ENCODE assay signal across 8 cellular contexts in the genomic region with DNA sequence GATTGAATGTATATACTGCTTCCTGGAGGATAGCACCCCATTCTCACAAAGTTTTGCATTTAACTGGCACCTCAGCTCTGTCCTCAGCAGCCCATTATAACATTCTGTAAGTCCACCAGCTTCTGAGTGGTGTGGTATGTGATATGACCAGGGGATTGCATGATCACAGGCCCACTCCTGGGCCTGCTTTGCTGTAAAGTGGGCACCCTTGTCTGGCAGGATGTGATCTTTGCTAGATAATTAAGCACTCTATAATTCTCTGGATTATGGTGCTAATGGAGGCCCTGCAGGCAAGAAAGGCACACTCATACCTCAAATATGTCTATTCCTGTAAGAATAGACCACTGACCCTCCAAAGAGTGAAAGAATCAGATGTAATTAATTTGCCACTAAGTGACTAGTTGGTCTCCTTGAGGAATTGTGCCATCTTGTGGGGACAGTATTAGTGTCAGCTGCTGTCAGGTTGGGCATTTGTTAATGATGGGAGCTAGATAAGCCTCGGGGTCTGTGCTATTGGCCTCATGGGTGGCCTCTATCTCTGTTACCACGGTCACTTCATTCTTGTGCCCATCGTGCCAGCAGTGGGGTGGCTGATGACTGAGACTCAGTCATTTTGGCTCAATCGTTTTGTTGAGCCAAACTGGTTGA. TPM values are rescaled to one million over a fixed set of nuclear protein-coding genes. Genes with fewer than 3 reads are reported as not detected.
DNase-seq lines count a peak whose midpoint lies in the region; ATAC-seq, FAIRE-seq and TF ChIP-seq lines count a peak whose summit lies in the region.

No MANE protein-coding gene starts in this region.

- no peak for FAIRE-seq in bronchial epithelial cell (lab: Jason Lieb, UNC)

- H3K4me3 ChIP-seq in GM06990 (replicated peaks; ENCODE audit: low read depth, low read length) (no peak overlapping the region), bronchial epithelial cell (ENCODE audit: low read depth, low read length) (no peak overlapping the region), mucosa of descending colon (no peak overlapping the region), MG63 (no peak overlapping the region)

- intact Hi-C loops in mucosa of descending colon (cut with DNase I, micrococcal nuclease), result no loop called here

- H3K4me1 ChIP-seq in mucosa of descending colon (ENCODE audit: low read depth), result no peaks in the 10 kb centered on the region

- H3K27me3 ChIP-seq in GM06990 (replicated peaks; ENCODE audit: control insufficient read depth, insufficient read depth, low read length), result no peaks in the 10 kb centered on the region
- H3K27me3 ChIP-seq in bronchial epithelial cell (ENCODE audit: control insufficient read depth, insufficient read depth, low read length), result no peaks in the 10 kb centered on the region
- H3K27me3 ChIP-seq in MG63, result no peaks in the 10 kb centered on the region

- DNase-seq in AG08395 (ENCODE audit: low spot score) (peak; percentile 42), GM06990 (ENCODE audit: extremely low read depth, insufficient read length) (no peak), NCI-H460 (ENCODE audit: extremely low read depth, low read depth) (peak; percentile 44), bronchial epithelial cell (ENCODE audit: low read depth) (peak; percentile 51), mucosa of descending colon (peak in 1 of 3 donors; percentile 49), MG63 (no peak)

- H3K36me3 ChIP-seq in GM06990 (ENCODE audit: control insufficient read depth, insufficient read depth, low read length) (no peaks in the 10 kb centered on the region), bronchial epithelial cell (ENCODE audit: control insufficient read depth, insufficient read depth, low read length) (no peaks in the 10 kb centered on the region), mucosa of descending colon (ENCODE audit: low read depth) (no peaks in the 10 kb centered on the region), MG63 (no peaks in the 10 kb centered on the region)

- peak; percentile 55 for TF ChIP-seq CTCF in GM06990 (IDR thresholded peaks at IDR 0.05; ENCODE audit: insufficient read depth, low read length, poor library complexity, severe bottlenecking)
- TF ChIP-seq CTCF in bronchial epithelial cell (IDR thresholded peaks at IDR 0.05; ENCODE audit: insufficient read depth, low read length, severe bottlenecking), result peak; percentile 51
- TF ChIP-seq CTCF in mucosa of descending colon (IDR thresholded peaks at IDR 0.05), result no peak

- peak; percentile 70 for ATAC-seq in HG02623 (IDR thresholded peaks at IDR 0.05; ENCODE audit: unreplicated experiment)
- peak; percentile 65 for ATAC-seq in mucosa of descending colon
- no peak for ATAC-seq in GM21515 (IDR thresholded peaks at IDR 0.05; ENCODE audit: unreplicated experiment)

- no peaks in the 10 kb centered on the region for H3K9me3 ChIP-seq in mucosa of descending colon
- H3K9me3 ChIP-seq in MG63, result no peaks in the 10 kb centered on the region

RNA-seq across cellular contexts. Expression of a gene that starts 2.2 kb away (rescaled TPM):
- total RNA-seq in NCI-H460 (2014; rRNA removed; shearing (Covaris generic)), result not detected in 2 replicates
- polyA plus RNA-seq in NCI-H460 (2014; cell fraction: nucleus; rRNA removed), result not detected in 2 replicates
- 0.13 TPM in 1 of 2 replicates, not detected in the other for total RNA-seq in bronchial epithelial cell
- total RNA-seq in mucosa of descending colon, result 10 to 100 TPM in 1 of 3 donors, 1 to 10 TPM in 2; 3.3 to 11.8 (median 6.6) TPM
- not detected in 2 replicates for total RNA-seq in MG63 (2014; rRNA removed; shearing (Covaris generic); ENCODE audit: low replicate concordance)

RNA-seq across cellular contexts. Expression of a gene that starts 11.5 kb away (rescaled TPM):
- 16.7 and 21.2 TPM in 2 replicates for total RNA-seq in NCI-H460 (2014; rRNA removed; shearing (Covaris generic))
- polyA plus RNA-seq in NCI-H460 (2014; cell fraction: nucleus; rRNA removed), result 3.8 and 9.6 TPM in 2 replicates
- total RNA-seq in bronchial epithelial cell (6.1 and 6.8 TPM in 2 replicates), mucosa of descending colon (10 to 100 TPM; 10.3 to 15.9 (median 11.5) TPM)
- 4.1 and 15.2 TPM in 2 replicates for total RNA-seq in MG63 (2014; rRNA removed; shearing (Covaris generic); ENCODE audit: low replicate concordance)

RNA-seq across cellular contexts. Expression of a gene that starts 23.7 kb away (rescaled TPM):
- not detected in 2 replicates for total RNA-seq in NCI-H460 (2014; rRNA removed; shearing (Covaris generic))
- polyA plus RNA-seq in NCI-H460 (2014; cell fraction: nucleus; rRNA removed), result not detected in 2 replicates
- total RNA-seq in bronchial epithelial cell (0.26 and 0.38 TPM in 2 replicates), mucosa of descending colon (not detected)
- total RNA-seq in MG63 (2014; rRNA removed; shearing (Covaris generic); ENCODE audit: low replicate concordance), result not detected in 2 replicates

RNA-seq across cellular contexts. Expression of a gene that starts 43.9 kb away (rescaled TPM):
- total RNA-seq in NCI-H460 (2014; rRNA removed; shearing (Covaris generic)), result not detected in 2 replicates
- 0.07 TPM in 1 of 2 replicates, not detected in the other for polyA plus RNA-seq in NCI-H460 (2014; cell fraction: nucleus; rRNA removed)
- under 0.01 TPM in 2 replicates for total RNA-seq in bronchial epithelial cell
- total RNA-seq in mucosa of descending colon, result under 1 TPM in 1 of 3 donors, not detected in 2; 0.06 TPM
- total RNA-seq in MG63 (2014; rRNA removed; shearing (Covaris generic); ENCODE audit: low replicate concordance), result not detected in 2 replicates

Comparison
In these comparisons a context has a peak if more than half of its experiments do, and no peak if none do; other contexts are left out.
1. DNase-seq: peak in AG08395 (single experiment), NCI-H460 (single experiment) and bronchial epithelial cell (single experiment); none in GM06990 (single experiment) and MG63 (single experiment).